Comparison of ENCODE assay signal across 8 cellular contexts in the genomic region with DNA sequence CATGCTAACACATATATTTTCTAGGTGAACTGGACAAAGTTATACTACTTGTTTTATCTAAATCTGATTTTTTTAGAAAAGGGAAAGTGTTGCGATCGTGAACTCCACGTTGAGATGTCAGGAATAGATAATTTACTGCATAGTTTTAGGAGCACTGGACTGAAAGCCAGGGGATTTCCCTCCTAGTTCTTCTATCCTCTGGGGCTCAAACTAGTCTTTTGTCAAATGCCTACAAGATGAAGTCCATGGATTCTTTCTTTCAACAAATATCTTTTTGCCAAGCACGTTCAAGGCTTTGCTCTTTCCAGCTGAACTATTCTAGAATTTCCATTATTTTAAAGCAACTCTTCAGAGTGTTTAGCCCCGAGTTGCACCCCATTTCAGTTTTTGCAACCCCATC. TPM values are rescaled to one million over a fixed set of nuclear protein-coding genes. Genes with fewer than 3 reads are reported as not detected.
DNase-seq lines count a peak whose midpoint lies in the region; ATAC-seq and TF ChIP-seq lines count a peak whose summit lies in the region.

No MANE protein-coding gene starts in this region.

- peak overlapping the region; percentile 8 for H3K27ac ChIP-seq in WERI-Rb-1
- H3K27ac ChIP-seq in stomach: peak overlapping the region; percentile 88 to 94 (median 89)

- POLR2A ChIA-PET in activated CD4-positive, alpha-beta T cell treated with anti-CD3 and anti-CD28 coated beads for 36 hours (lab: Charles Lee): no interaction called here

- no peak for TF ChIP-seq CTCF in WERI-Rb-1 (IDR thresholded peaks at IDR 0.05; ENCODE audit: low read depth, low read length)
- no peak for TF ChIP-seq CTCF in stomach (IDR thresholded peaks at IDR 0.05)

- TF ChIP-seq EP300 in stomach (IDR thresholded peaks at IDR 0.05): no peak

- DNase-seq in activated CD4-positive, alpha-beta T cell treated with anti-CD3 and anti-CD28 coated beads for 36 hours: no peak
- no peak for DNase-seq in activated CD4-positive, alpha-beta T cell treated with anti-CD3 and anti-CD28 coated beads for 4 hours
- DNase-seq in WERI-Rb-1: no peak
- DNase-seq in stomach: no peak
- no peak for DNase-seq in GOT3 (lab: John Stamatoyannopoulos, UW)

- no peaks in the 10 kb centered on the region for H3K36me3 Mint-ChIP-seq in activated CD4-positive, alpha-beta T cell treated with anti-CD3 and anti-CD28 coated beads for 36 hours (ENCODE audit: low read depth)

- peak overlapping the region; percentile 90 for H3K4me3 Mint-ChIP-seq in activated CD4-positive, alpha-beta T cell treated with anti-CD3 and anti-CD28 coated beads for 36 hours

- H3K4me1 ChIP-seq in stomach: peaks cover 23 to 47% (median 33%) of the 10 kb centered on the region in 4 donors

- peaks cover 37% of the 10 kb centered on the region for H3K4me1 Mint-ChIP-seq in activated CD4-positive, alpha-beta T cell treated with anti-CD3 and anti-CD28 coated beads for 36 hours

- H3K4me3 ChIP-seq in WERI-Rb-1 (ENCODE audit: low read depth, low read length) (peak overlapping the region; percentile 79), iPS-18c (ENCODE audit: insufficient read depth, low read depth, low read length) (peak overlapping the region; percentile 98; the same call in 1 of the 2 replicates), stomach (peak overlapping the region; percentile 79 to 93 (median 88))

- H3K27me3 ChIP-seq in WERI-Rb-1 (ENCODE audit: insufficient read depth, low read depth, severe bottlenecking): no peaks in the 10 kb centered on the region
- H3K27me3 ChIP-seq in stomach: no peaks in the 10 kb centered on the region

- no peaks in the 10 kb centered on the region for H3K9me3 Mint-ChIP-seq in activated CD4-positive, alpha-beta T cell treated with anti-CD3 and anti-CD28 coated beads for 36 hours (ENCODE audit: low read depth)

- intact Hi-C loops in activated CD4-positive, alpha-beta T cell treated with anti-CD3 and anti-CD28 coated beads for 36 hours (cut with DNase I, micrococcal nuclease): loop anchor here (1.0 to 5.0 kb wide), 4 partner anchors 43 to 684 kb away; a partner anchor contains a TSS
- intact Hi-C loops in stomach (cut with DNase I; ENCODE audit: low total_unique reads): no loop called here

- H3K27ac Mint-ChIP-seq in activated CD4-positive, alpha-beta T cell treated with anti-CD3 and anti-CD28 coated beads for 36 hours: peak overlapping the region; percentile 76

- CTCF ChIA-PET in activated CD4-positive, alpha-beta T cell treated with anti-CD3 and anti-CD28 coated beads for 36 hours (lab: Charles Lee): interaction anchor here (0.7 to 1.9 kb wide), 3 partner anchors 8 to 164 kb away, joined by 3 to 14 read pairs (median 3); a partner anchor contains a TSS

- ATAC-seq in activated CD4-positive, alpha-beta T cell treated with anti-CD3 and anti-CD28 coated beads for 36 hours: no peak
- ATAC-seq in GM18520 (IDR thresholded peaks at IDR 0.05; ENCODE audit: unreplicated experiment) (no peak), HG03571 (IDR thresholded peaks at IDR 0.05; ENCODE audit: unreplicated experiment) (no peak)

- no peak for TF ChIP-seq POLR2A in stomach (IDR thresholded peaks at IDR 0.05)

- H3K27me3 Mint-ChIP-seq in activated CD4-positive, alpha-beta T cell treated with anti-CD3 and anti-CD28 coated beads for 36 hours: peaks cover 8% of the 10 kb centered on the region

- no peaks in the 10 kb centered on the region for H3K9me3 ChIP-seq in WERI-Rb-1 (ENCODE audit: severe bottlenecking)
- no peaks in the 10 kb centered on the region for H3K9me3 ChIP-seq in iPS-18c (ENCODE audit: control insufficient read depth, insufficient read depth, low read length)
- no peaks in the 10 kb centered on the region for H3K9me3 ChIP-seq in stomach

- 2 to 14% (median 10%) methylated on average over 5 of the region's 5 CpGs for WGBS in stomach, 5 donors

- H3K36me3 ChIP-seq in WERI-Rb-1 (no peaks in the 10 kb centered on the region; the same call in 1 of the 2 replicates), stomach (no peaks in the 10 kb centered on the region)

RNA-seq across cellular contexts. Expression of a gene that starts 0.6 kb away (rescaled TPM):
- total RNA-seq in activated CD4-positive, alpha-beta T cell treated with anti-CD3 and anti-CD28 coated beads for 36 hours: 10 to 100 TPM; 18.0 to 20.2 TPM
- total RNA-seq in stomach: 10 to 100 TPM; 11.2 to 23.9 (median 14.6) TPM
- 1 to 10 TPM; 6.3 to 9.5 (median 7.0) TPM for polyA plus RNA-seq in stomach

RNA-seq across cellular contexts. Expression of a gene that starts 42.5 kb away (rescaled TPM):
- total RNA-seq in activated CD4-positive, alpha-beta T cell treated with anti-CD3 and anti-CD28 coated beads for 36 hours: 10 to 100 TPM; 19.0 to 20.5 TPM
- 10 to 100 TPM in 4 of 5 donors, 1 to 10 TPM in 1; 9.8 to 61.6 (median 45.5) TPM for total RNA-seq in stomach
- 1 to 10 TPM; 3.4 to 4.4 (median 4.2) TPM for polyA plus RNA-seq in stomach
